Comparison of ENCODE assay signal across 16 cellular contexts in the genomic region with DNA sequence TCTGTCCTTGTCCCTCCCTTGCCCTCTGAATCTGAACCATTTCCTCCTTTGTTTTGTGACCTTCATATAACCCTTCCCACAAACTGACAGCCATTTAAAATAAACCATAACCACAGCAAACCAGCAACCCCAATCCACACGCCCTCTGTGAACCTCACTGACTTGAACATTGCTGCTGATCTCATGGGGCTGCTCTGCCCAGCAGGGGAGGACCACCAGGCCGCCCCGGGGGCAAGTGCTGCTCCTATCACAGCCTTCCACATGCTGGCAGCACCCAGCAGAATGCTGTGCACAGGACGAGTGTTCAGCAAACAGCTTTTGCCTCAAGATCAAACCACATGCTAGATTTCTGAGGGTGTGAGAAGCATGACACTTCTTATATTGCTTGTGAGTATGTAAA.
"Had no signal": no experiment of that assay in that cellular context is flagged by ENCODE, and none has a peak within 500 bp of the region (broad histone marks: within the 10 kb centered on the region; RNA-seq: fewer than 3 reads in every experiment).

No MANE protein-coding gene starts in this region.

- H3K27ac ChIP-seq: neutrophil, parathyroid adenoma, tibial nerve, uterus had no signal

- H3K27ac Mint-ChIP-seq: activated CD4-positive, alpha-beta memory T cell treated with anti-CD3 and anti-CD28 coated beads for 36 hours; activated naive CD4-positive, alpha-beta T cell treated with anti-CD3 and anti-CD28 coated beads, Interleukin-2, amount 50 U/mL, for 24 hours; dendritic cell treated with granulocyte-macrophage colony-stimulating factor and Interleukin-4, amounts not matched to agents 40 ng/mL and 50 ng/mL, for 4 days; memory B cell; T-helper 1 cell treated with Interleukin-12 subunit alpha and Interleukin-12 subunit beta and Interleukin-4 antibody, amounts not matched to agents 30 μg/mL and 1 μg/mL, for 36 hours had no signal

- ATAC-seq: activated T-cell treated with anti-CD3 and anti-CD28 coated beads, Interleukin-2, amount 50 U/mL, for 4 hours; mucosa of descending colon; stimulated activated naive CD8-positive, alpha-beta T cell treated with anti-CD3 and anti-CD28 coated beads, Interleukin-15, Interleukin-2, amounts not matched to agents 100 U/mL and 50 U/mL, for 24 hours had no signal

- DNase-seq: activated CD4-positive, alpha-beta memory T cell treated with anti-CD3 and anti-CD28 coated beads for 36 hours; activated CD8-positive, alpha-beta memory T cell treated with anti-CD3 and anti-CD28 coated beads, Interleukin-2, amount 50 U/mL, for 4 hours; activated effector memory CD4-positive, alpha-beta T cell treated with Interleukin-2 at 50 U/mL for 16 hours; activated T-cell treated with anti-CD3 and anti-CD28 coated beads, Interleukin-2, amount 50 U/mL, for 4 hours; mucosa of descending colon; naive B cell; stimulated activated naive CD8-positive, alpha-beta T cell treated with anti-CD3 and anti-CD28 coated beads, Interleukin-15, Interleukin-2, amounts not matched to agents 100 U/mL and 50 U/mL, for 24 hours; substantia nigra; uterus had no signal

- H3K4me3 Mint-ChIP-seq: activated CD4-positive, alpha-beta memory T cell treated with anti-CD3 and anti-CD28 coated beads for 36 hours; activated T-cell treated with anti-CD3 and anti-CD28 coated beads, Interleukin-2, amount 50 U/mL, for 4 hours; dendritic cell treated with granulocyte-macrophage colony-stimulating factor and Interleukin-4, amounts not matched to agents 40 ng/mL and 50 ng/mL, for 4 days; memory B cell; T-helper 1 cell treated with Interleukin-12 subunit alpha and Interleukin-12 subunit beta and Interleukin-4 antibody, amounts not matched to agents 30 μg/mL and 1 μg/mL, for 36 hours had no signal

- H3K9me3 ChIP-seq: neutrophil, tibial nerve, uterus had no signal

- H3K4me3 ChIP-seq: mucosa of descending colon, tibial nerve, uterus had no signal

- H3K36me3 Mint-ChIP-seq: activated CD4-positive, alpha-beta memory T cell treated with anti-CD3 and anti-CD28 coated beads for 36 hours; activated naive CD4-positive, alpha-beta T cell treated with anti-CD3 and anti-CD28 coated beads, Interleukin-2, amount 50 U/mL, for 24 hours; memory B cell; naive B cell had no signal

- H3K9me3 Mint-ChIP-seq: activated CD4-positive, alpha-beta memory T cell treated with anti-CD3 and anti-CD28 coated beads for 36 hours; activated naive CD4-positive, alpha-beta T cell treated with anti-CD3 and anti-CD28 coated beads, Interleukin-2, amount 50 U/mL, for 24 hours; activated T-cell treated with anti-CD3 and anti-CD28 coated beads, Interleukin-2, amount 50 U/mL, for 4 hours; memory B cell; T-helper 1 cell treated with Interleukin-12 subunit alpha and Interleukin-12 subunit beta and Interleukin-4 antibody, amounts not matched to agents 30 μg/mL and 1 μg/mL, for 36 hours had no signal

- H3K36me3 ChIP-seq: neutrophil, tibial nerve, uterus had no signal

- H3K4me1 ChIP-seq: parathyroid adenoma, uterus had no signal

- H2AFZ ChIP-seq: parathyroid adenoma had no signal

- H3K27me3 ChIP-seq: uterus had no signal

- H3K9ac ChIP-seq: parathyroid adenoma had no signal

- H3K79me2 ChIP-seq: parathyroid adenoma had no signal
